Comparison of ENCODE assay signal across 8 cellular contexts in the genomic region with DNA sequence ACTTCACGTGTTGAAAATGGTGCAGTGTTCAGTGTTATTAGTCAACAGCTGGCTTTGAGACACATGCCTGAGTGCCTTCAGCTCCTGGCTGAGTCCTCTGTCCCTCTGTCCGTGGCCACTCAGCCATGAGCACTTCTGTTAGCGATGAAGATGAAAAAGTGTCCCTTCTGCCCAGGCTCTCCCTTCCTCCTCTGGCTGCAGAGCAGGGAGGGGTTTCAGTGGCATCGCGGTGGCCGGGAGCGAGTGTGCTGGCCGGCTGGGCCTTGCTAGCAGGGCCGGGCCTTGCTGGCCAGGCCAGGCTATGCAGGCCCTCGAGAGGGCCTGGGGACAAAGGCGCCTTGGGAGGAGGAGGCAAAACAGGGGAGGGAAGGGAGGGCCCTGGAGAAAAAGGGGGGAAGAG. TPM values are rescaled to one million over a fixed set of nuclear protein-coding genes. Genes with fewer than 3 reads are reported as not detected.
DNase-seq lines count a peak whose midpoint lies in the region; TF ChIP-seq lines count a peak whose summit lies in the region.
"Had no signal": no experiment of that assay in that cellular context is flagged by ENCODE, and none has a peak within 500 bp of the region (broad histone marks: within the 10 kb centered on the region; RNA-seq: fewer than 3 reads in every experiment).

No MANE protein-coding gene starts in this region.

- H3K27me3 ChIP-seq in liver (ENCODE audit: control insufficient read depth in 4 of 4, insufficient read depth in 4 of 4, low read length in 3 of 4) (no peaks in the 10 kb centered on the region), subcutaneous abdominal adipose tissue (ENCODE audit: control insufficient read depth in 5 of 5, insufficient read depth in 4 of 5, low read length in 5 of 5) (no peaks in the 10 kb centered on the region)

- H3K4me1 ChIP-seq in liver (ENCODE audit: control insufficient read depth in 4 of 4, insufficient read depth in 4 of 4, low read length in 3 of 4) = peaks cover 23 to 89% (median 70%) of the 10 kb centered on the region in 4 donors
- peaks cover 16 to 95% (median 64%) of the 10 kb centered on the region in 5 donors for H3K4me1 ChIP-seq in subcutaneous abdominal adipose tissue (ENCODE audit: control insufficient read depth in 5 of 5, insufficient read depth in 5 of 5, low read length in 5 of 5)

- peak overlapping the region; percentile 36 for H3K27ac ChIP-seq in caudate nucleus (ENCODE audit: low read depth, low read length)
- H3K27ac ChIP-seq in liver (ENCODE audit: low read depth in 1 of 2, low read length in 2 of 2) = peak overlapping the region; percentile 62 to 63
- peak overlapping the region; percentile 77 for H3K27ac ChIP-seq in subcutaneous abdominal adipose tissue (ENCODE audit: low read depth, low read length)

- H3K9me3 Mint-ChIP-seq in HFFc6 = no peaks in the 10 kb centered on the region

- no peak for TF ChIP-seq RAD21 in liver (IDR thresholded peaks at IDR 0.05)

- H3K9ac ChIP-seq in liver (ENCODE audit: low read depth in 1 of 2, low read length in 2 of 2) (no peak overlapping the region), subcutaneous abdominal adipose tissue (ENCODE audit: low read length in 5 of 5) (peak overlapping the region in 2 of 5 donors; percentile 19 to 44)

- H3K27ac Mint-ChIP-seq in HFFc6 = peak overlapping the region; percentile 88

- 74% methylated on average over 11 of the region's 11 CpGs for WGBS in liver

- H3K27me3 Mint-ChIP-seq in HFFc6 (ENCODE audit: insufficient read depth) = peaks cover 2% of the 10 kb centered on the region; the same call in 1 of the 2 replicates

- H3K4me1 Mint-ChIP-seq in HFFc6 (ENCODE audit: low read depth) = peaks cover 52% of the 10 kb centered on the region

- TF ChIP-seq CTCF in HFFc6 (IDR thresholded peaks at IDR 0.05) (no peak), liver (IDR thresholded peaks at IDR 0.05; ENCODE audit: low read depth, low read length, missing input control) (no peak)

- DNase-seq in HFFc6 = no peak
- DNase-seq in caudate nucleus (lab: John Stamatoyannopoulos, UW) = peak in 1 of 61 donors; percentile 13
- no peak for DNase-seq in NK-92 (lab: John Stamatoyannopoulos, UW; ENCODE audit: unreplicated experiment)
- no peak for DNase-seq in KG1 (lab: John Stamatoyannopoulos, UW)
- no peak for DNase-seq in Kasumi-1 (lab: John Stamatoyannopoulos, UW)
- DNase-seq: kidney glomerular epithelial cell had no signal

- no peaks in the 10 kb centered on the region for H3K9me3 ChIP-seq in liver (ENCODE audit: control insufficient read depth in 4 of 4, low read length in 3 of 4)
- H3K9me3 ChIP-seq in subcutaneous abdominal adipose tissue (ENCODE audit: control insufficient read depth in 5 of 5, low read length in 5 of 5) = no peaks in the 10 kb centered on the region

- H3K4me3 Mint-ChIP-seq in HFFc6 = peak overlapping the region; percentile 47

- H3K4me3 ChIP-seq in liver (ENCODE audit: low read depth in 1 of 3, low read length in 3 of 3) (no peak overlapping the region), subcutaneous abdominal adipose tissue (ENCODE audit: low read depth in 1 of 5, low read length in 5 of 5) (peak overlapping the region in 1 of 5 donors; percentile 20)

- H3K36me3 ChIP-seq in liver (ENCODE audit: control insufficient read depth in 4 of 4, insufficient read depth in 3 of 4, low read depth in 1 of 4, low read length in 3 of 4) (no peaks in the 10 kb centered on the region), subcutaneous abdominal adipose tissue (ENCODE audit: control insufficient read depth in 5 of 5, insufficient read depth in 5 of 5, low read length in 5 of 5) (no peaks in the 10 kb centered on the region)

- peaks cover 6% of the 10 kb centered on the region for H3K36me3 Mint-ChIP-seq in HFFc6 (ENCODE audit: low read depth)

TF ChIP-seq in liver, 16 proteins besides CTCF, POLR2A, EP300 and RAD21:
- no peak for TF ChIP-seq YY1 (IDR thresholded peaks at IDR 0.05)
- no peak for TF ChIP-seq RXRA (IDR thresholded peaks at IDR 0.05)
- no peak for TF ChIP-seq NR2F2 (IDR thresholded peaks at IDR 0.05)
- no peak for TF ChIP-seq FOXA1 (IDR thresholded peaks at IDR 0.05)
- TF ChIP-seq EGR1 (IDR thresholded peaks at IDR 0.05; ENCODE audit: low read depth in 2 of 2) = no peak

RNA-seq across cellular contexts. Expression of a gene that starts 47.7 kb away (rescaled TPM):
- 10 to 100 TPM; 35.9 to 48.0 (median 43.5) TPM for total RNA-seq in HFFc6 (2021; fragmentation: NEBNext Ultra II Directional; extraction: Animal tissue kit (Norgen Biotek cat#: 25700))
- 10 to 100 TPM; 14.1 to 15.6 TPM for total RNA-seq in liver
- polyA plus RNA-seq in liver = 1 to 10 TPM; 1.7 to 6.1 TPM
